In the genomic region with DNA sequence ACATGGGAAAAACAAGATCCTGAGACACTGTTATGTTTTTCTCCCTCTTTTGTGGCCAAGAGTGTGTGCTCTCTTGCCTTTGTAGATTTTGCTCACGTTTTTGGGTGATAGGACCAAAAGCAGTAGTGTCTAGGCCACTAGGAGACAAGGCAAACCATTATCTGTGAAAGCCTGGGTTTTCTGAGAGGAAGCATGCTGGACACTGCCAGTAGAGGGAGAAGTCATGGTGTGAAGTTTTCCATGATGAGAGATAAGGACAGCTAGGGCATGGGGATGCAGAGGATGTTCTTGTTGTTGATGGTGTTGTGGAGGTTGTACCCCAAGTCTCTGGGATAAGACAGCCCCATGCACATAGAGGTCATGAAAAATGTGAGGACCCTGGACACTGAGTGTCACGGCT, we compare ENCODE assay signal across 18 cellular contexts.
"Had no signal": no experiment of that assay in that cellular context is flagged by ENCODE, and none has a peak within 500 bp of the region (broad histone marks: within the 10 kb centered on the region; RNA-seq: fewer than 3 reads in every experiment).

No MANE protein-coding gene starts in this region.

- H3K27me3 Mint-ChIP-seq: activated T-helper 17 cell treated with anti-CD3 and anti-CD28 coated beads, Interleukin-2, amount 50 U/mL, for 72 hours; central memory CD8-positive, alpha-beta T cell; dendritic cell treated with granulocyte-macrophage colony-stimulating factor and Interleukin-4, amounts not matched to agents 40 ng/mL and 50 ng/mL, for 4 days; effector memory CD8-positive, alpha-beta T cell had no signal

- H3K27ac ChIP-seq: prostate gland had no signal

- H3K27ac Mint-ChIP-seq: activated naive CD4-positive, alpha-beta T cell treated with anti-CD3 and anti-CD28 coated beads for 36 hours; activated T-helper 17 cell treated with anti-CD3 and anti-CD28 coated beads, Interleukin-2, amount 50 U/mL, for 72 hours; dendritic cell treated with granulocyte-macrophage colony-stimulating factor and Interleukin-4, amounts not matched to agents 40 ng/mL and 50 ng/mL, for 4 days; effector memory CD8-positive, alpha-beta T cell; naive thymus-derived CD8-positive, alpha-beta T cell; T-helper 1 cell treated with Interleukin-12 subunit alpha and Interleukin-12 subunit beta and Interleukin-4 antibody, amounts not matched to agents 30 μg/mL and 1 μg/mL, for 36 hours; WTC11 had no signal

- H3K4me1 Mint-ChIP-seq: activated T-helper 17 cell treated with anti-CD3 and anti-CD28 coated beads, Interleukin-2, amount 50 U/mL, for 72 hours; central memory CD8-positive, alpha-beta T cell; WTC11 had no signal

- H3K4me1 ChIP-seq: prostate gland had no signal

- H3K36me3 Mint-ChIP-seq: naive thymus-derived CD8-positive, alpha-beta T cell had no signal

- H3K4me3 ChIP-seq: prostate gland had no signal

- H3K4me3 Mint-ChIP-seq: activated naive CD4-positive, alpha-beta T cell treated with anti-CD3 and anti-CD28 coated beads for 36 hours; activated T-helper 17 cell treated with anti-CD3 and anti-CD28 coated beads, Interleukin-2, amount 50 U/mL, for 72 hours; central memory CD8-positive, alpha-beta T cell; dendritic cell treated with granulocyte-macrophage colony-stimulating factor and Interleukin-4, amounts not matched to agents 40 ng/mL and 50 ng/mL, for 4 days; effector memory CD8-positive, alpha-beta T cell; naive thymus-derived CD8-positive, alpha-beta T cell; T-helper 1 cell treated with Interleukin-12 subunit alpha and Interleukin-12 subunit beta and Interleukin-4 antibody, amounts not matched to agents 30 μg/mL and 1 μg/mL, for 36 hours; WTC11 had no signal

- DNase-seq: activated CD4-positive, alpha-beta T cell treated with anti-CD3 and anti-CD28 coated beads for 48 hours; activated CD8-positive, alpha-beta memory T cell treated with anti-CD3 and anti-CD28 coated beads for 24 hours; activated naive CD4-positive, alpha-beta T cell treated with anti-CD3 and anti-CD28 coated beads for 36 hours; effector memory CD8-positive, alpha-beta T cell; erythroblast; left cardiac atrium; naive thymus-derived CD8-positive, alpha-beta T cell; occipital lobe; stimulated activated CD4-positive, alpha-beta T cell treated with anti-CD3 and anti-CD28 coated beads, Interleukin-12 subunit alpha, Interleukin-12 subunit beta, amount 100 ng/mL, for 4 hours; stimulated activated naive CD4-positive, alpha-beta T cell; trophoblast cell had no signal

- H3K9me3 Mint-ChIP-seq: activated naive CD4-positive, alpha-beta T cell treated with anti-CD3 and anti-CD28 coated beads for 36 hours; activated T-helper 17 cell treated with anti-CD3 and anti-CD28 coated beads, Interleukin-2, amount 50 U/mL, for 72 hours; dendritic cell treated with granulocyte-macrophage colony-stimulating factor and Interleukin-4, amounts not matched to agents 40 ng/mL and 50 ng/mL, for 4 days; T-helper 1 cell treated with Interleukin-12 subunit alpha and Interleukin-12 subunit beta and Interleukin-4 antibody, amounts not matched to agents 30 μg/mL and 1 μg/mL, for 36 hours had no signal

- ATAC-seq: activated T-helper 17 cell treated with anti-CD3 and anti-CD28 coated beads, Interleukin-2, amount 50 U/mL, for 72 hours; effector memory CD8-positive, alpha-beta T cell; left cardiac atrium; naive thymus-derived CD8-positive, alpha-beta T cell; sciatic nerve; WTC11 had no signal

- H3K9me3 ChIP-seq: prostate gland had no signal

- H3K36me3 ChIP-seq: prostate gland had no signal
